In genomic region chr7:152402384-152403250, GRCh38 we compare ENCODE assay signal across 16 cellular contexts. TPM values are rescaled to one million over a fixed set of nuclear protein-coding genes. Genes with fewer than 3 reads are reported as not detected.
DNase-seq lines count a peak whose midpoint lies in the region; ATAC-seq and TF ChIP-seq lines count a peak whose summit lies in the region.
"Had no signal": no experiment of that assay in that cellular context is flagged by ENCODE, and none has a peak within 500 bp of the region (broad histone marks: within the 10 kb centered on the region; RNA-seq: fewer than 3 reads in every experiment).

No MANE protein-coding gene starts in this region.

- H3K4me3 ChIP-seq in SJSA1 = no peak overlapping the region
- no peak overlapping the region for H3K4me3 ChIP-seq in fibroblast of the aortic adventitia (ENCODE audit: low read depth, low read length)
- H3K4me3 ChIP-seq in coronary artery = no peak overlapping the region
- H3K4me3 ChIP-seq: esophagus muscularis mucosa, HAP-1 had no signal

- H3K9me3 ChIP-seq in SJSA1 (replicated peaks) = peaks cover 2% of the 10 kb centered on the region; the same call in 1 of the 2 replicates
- H3K9me3 ChIP-seq: esophagus muscularis mucosa had no signal

- H3K4me1 ChIP-seq in SJSA1 (replicated peaks) = peaks cover 17% of the 10 kb centered on the region

- no peak for TF ChIP-seq CTCF in fibroblast of the aortic adventitia (IDR thresholded peaks at IDR 0.05; ENCODE audit: insufficient read depth, low read length)
- TF ChIP-seq CTCF in coronary artery (IDR thresholded peaks at IDR 0.05) = no peak

- H3K27ac ChIP-seq in SJSA1 (peak overlapping the region; percentile 8), coronary artery (no peak overlapping the region)
- H3K27ac ChIP-seq: esophagus muscularis mucosa, parathyroid adenoma had no signal

- no peaks in the 10 kb centered on the region for H3K27me3 ChIP-seq in SJSA1 (replicated peaks)
- H3K27me3 ChIP-seq: esophagus muscularis mucosa had no signal

- H3K36me3 ChIP-seq in SJSA1 = no peaks in the 10 kb centered on the region
- H3K36me3 ChIP-seq: esophagus muscularis mucosa, HAP-1 had no signal

- ATAC-seq in sciatic nerve = peak; percentile 16
- ATAC-seq in HG03196 (IDR thresholded peaks at IDR 0.05; ENCODE audit: unreplicated experiment) = no peak
- ATAC-seq: activated CD8-positive, alpha-beta T cell treated with anti-CD3 and anti-CD28 coated beads for 36 hours had no signal

- DNase-seq in EL (peak; percentile 59), SJSA1 (ENCODE audit: low read depth in 1 of 2, low spot score in 2 of 2) (peak in 1 of 2 experiments; percentile 62), fibroblast of the aortic adventitia (ENCODE audit: low read depth) (peak; percentile 35), sciatic nerve (ENCODE audit: low spot score) (no peak), coronary artery (ENCODE audit: low spot score) (no peak), SIG-M5 treated with dmso at 0.1 percent for 504 hours (lab: John Stamatoyannopoulos, UW; ENCODE audit: unreplicated experiment) (no peak), epidermal melanocyte (ENCODE audit: insufficient read length, low spot score) (no peak)
- DNase-seq: activated CD8-positive, alpha-beta T cell treated with anti-CD3 and anti-CD28 coated beads for 36 hours; DND-41; NCI-H1105 treated with DMSO at 0.1 percent for 48 hours; NCI-H526; Right ventricle myocardium superior had no signal

- intact Hi-C loops in sciatic nerve (cut with DNase I) = no loop called here

RNA-seq across cellular contexts. Expression of gene KMT2C, which starts 33.2 kb away (rescaled TPM):
- total RNA-seq in SJSA1 (2014; rRNA removed; shearing (Covaris generic)) = 20.4 and 34.2 TPM in 2 replicates
- total RNA-seq in fibroblast of the aortic adventitia (ENCODE audit: low replicate concordance) = 34.3 and 43.8 TPM in 2 replicates
- 140 TPM for total RNA-seq in sciatic nerve

Comparison
In these comparisons a context has a peak if more than half of its experiments do, and no peak if none do; other contexts are left out.
1. DNase-seq: peak in EL (single experiment) and fibroblast of the aortic adventitia (single experiment); none in sciatic nerve (single experiment), coronary artery (single experiment), SIG-M5 treated with dmso at 0.1 percent for 504 hours (single experiment) and epidermal melanocyte (single experiment).